8 cellular contexts compared by ENCODE assay signal in genomic region chr17:80477647-80478478, GRCh38.
DNase-seq lines count a peak whose midpoint lies in the region; ATAC-seq lines count a peak whose summit lies in the region.

No MANE protein-coding gene starts in this region.

- no peak for ATAC-seq in stimulated activated memory B cell treated with anti-CD40 and anti-IgM and Interleukin-4, amounts not matched to agents 10 μg/mL and 1 μg/mL and 100 μg/mL, for 72 hours

- no peaks in the 10 kb centered on the region for H3K9me3 Mint-ChIP-seq in stimulated activated memory B cell treated with anti-CD40 and anti-IgM and Interleukin-4, amounts not matched to agents 10 μg/mL and 1 μg/mL and 100 μg/mL, for 72 hours

- DNase-seq in EH (ENCODE audit: low read depth) = peak; percentile 56
- DNase-seq in NCI-H2227 (lab: John Stamatoyannopoulos, UW; ENCODE audit: unreplicated experiment) = peak; percentile 77
- peak; percentile 35 for DNase-seq in amniotic stem cell (lab: John Stamatoyannopoulos, UW)
- peak; percentile 85 for DNase-seq in islet precursor cell
- DNase-seq in stimulated activated naive CD4-positive, alpha-beta T cell (lab: John Stamatoyannopoulos, UW) = peak in 5 of 6 experiments; percentile 8 to 50 (median 21)
- DNase-seq in hippocampal formation (lab: John Stamatoyannopoulos, UW) = no peak
- DNase-seq in NOMO-1 treated with dmso at 0.1 percent for 144 hours (lab: John Stamatoyannopoulos, UW; ENCODE audit: unreplicated experiment) = no peak

- no peak overlapping the region for H3K27ac Mint-ChIP-seq in stimulated activated memory B cell treated with anti-CD40 and anti-IgM and Interleukin-4, amounts not matched to agents 10 μg/mL and 1 μg/mL and 100 μg/mL, for 72 hours

- peaks cover 13% of the 10 kb centered on the region for H3K4me1 Mint-ChIP-seq in stimulated activated memory B cell treated with anti-CD40 and anti-IgM and Interleukin-4, amounts not matched to agents 10 μg/mL and 1 μg/mL and 100 μg/mL, for 72 hours

- peaks cover 73% of the 10 kb centered on the region for H3K27me3 Mint-ChIP-seq in stimulated activated memory B cell treated with anti-CD40 and anti-IgM and Interleukin-4, amounts not matched to agents 10 μg/mL and 1 μg/mL and 100 μg/mL, for 72 hours

- no peaks in the 10 kb centered on the region for H3K36me3 Mint-ChIP-seq in stimulated activated memory B cell treated with anti-CD40 and anti-IgM and Interleukin-4, amounts not matched to agents 10 μg/mL and 1 μg/mL and 100 μg/mL, for 72 hours

- no peak overlapping the region for H3K4me3 Mint-ChIP-seq in stimulated activated memory B cell treated with anti-CD40 and anti-IgM and Interleukin-4, amounts not matched to agents 10 μg/mL and 1 μg/mL and 100 μg/mL, for 72 hours

Comparison
In these comparisons a context has a peak if more than half of its experiments do, and no peak if none do; other contexts are left out.
1. DNase-seq: peak in EH (single experiment), NCI-H2227 (single experiment), amniotic stem cell (single experiment), islet precursor cell (single experiment) and stimulated activated naive CD4-positive, alpha-beta T cell (5 of 6); none in hippocampal formation (0 of 2) and NOMO-1 treated with dmso at 0.1 percent for 144 hours (single experiment).